In the genomic region with DNA sequence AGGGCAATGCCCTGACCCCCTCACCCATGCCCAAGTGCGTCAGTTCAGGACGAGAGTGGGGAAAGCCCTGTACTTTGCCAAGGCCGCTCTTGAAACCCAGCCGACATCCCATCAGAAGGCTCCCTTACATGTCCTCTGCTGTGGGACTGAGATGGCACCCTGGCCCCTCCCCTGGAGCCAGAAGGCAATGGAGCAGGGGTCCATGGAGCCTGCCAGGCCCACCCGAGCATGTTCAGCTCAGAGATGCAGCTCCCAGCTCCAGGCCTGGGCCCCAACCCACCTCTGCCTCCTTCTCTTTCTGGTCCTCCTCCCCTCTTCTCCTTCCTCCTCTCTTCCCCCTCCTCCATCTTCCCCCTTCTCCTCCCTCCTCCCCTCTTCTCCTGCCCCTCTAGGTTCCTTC, we compare ENCODE assay signal across 30 cellular contexts.
"Had no signal": no experiment of that assay in that cellular context is flagged by ENCODE, and none has a peak within 500 bp of the region (broad histone marks: within the 10 kb centered on the region; RNA-seq: fewer than 3 reads in every experiment).

No MANE protein-coding gene starts in this region.

- H3K27me3 ChIP-seq: neural progenitor cell, testis, uterus had no signal

- H3K9ac ChIP-seq: neural progenitor cell had no signal

- H3K4me3 ChIP-seq: neural progenitor cell, pancreas, psoas muscle, right lobe of liver, sigmoid colon, suprapubic skin, testis, tibial artery, transverse colon, upper lobe of right lung, uterus had no signal

- H3K9me3 ChIP-seq: neutrophil, pancreas, psoas muscle, right lobe of liver, sigmoid colon, suprapubic skin, testis, tibial artery, transverse colon, upper lobe of right lung, uterus had no signal

- H3K4me2 ChIP-seq: neural progenitor cell had no signal

- FAIRE-seq: pancreas, small intestine had no signal

- DNase-seq: naive thymus-derived CD4-positive, alpha-beta T cell; natural killer cell; nucleus accumbens; pancreas; psoas muscle; right cardiac atrium; right lobe of liver; sigmoid colon; small intestine; stimulated activated CD4-positive, alpha-beta T cell treated with anti-CD3 and anti-CD28 coated beads, Interleukin-12 subunit alpha, Interleukin-12 subunit beta, amount 100 ng/mL, for 4 hours; stimulated activated CD4-positive, alpha-beta T cell treated with anti-CD3 and anti-CD28 coated beads, Interleukin-1b, Interleukin-23, amount 100 ng/mL, for 48 hours; stimulated activated CD4-positive, alpha-beta T cell treated with anti-CD3 and anti-CD28 coated beads, Interleukin-4, amount 100 ng/mL, for 1 hour; stimulated activated CD4-positive, alpha-beta T cell treated with anti-CD3 and anti-CD28 coated beads, Interleukin-4, amount 100 ng/mL, for 4 hours; stimulated activated CD8-positive, alpha-beta memory T cell treated with anti-CD3 and anti-CD28 coated beads, Interleukin-4, amount 100 ng/mL, for 48 hours; stimulated activated naive CD4-positive, alpha-beta T cell; stimulated activated naive CD8-positive, alpha-beta T cell treated with anti-CD3 and anti-CD28 coated beads, Interleukin-15, amount 100 ng/mL, for 72 hours; stimulated activated naive CD8-positive, alpha-beta T cell treated with anti-CD3 and anti-CD28 coated beads, Interleukin-15, Interleukin-2, amounts not matched to agents 100 U/mL and 50 U/mL, for 24 hours; substantia nigra; testis; tibial artery; transverse colon; upper lobe of right lung; uterus had no signal

- H3K27ac ChIP-seq: neural progenitor cell, neutrophil, pancreas, psoas muscle, right lobe of liver, sigmoid colon, suprapubic skin, testis, tibial artery, transverse colon, upper lobe of right lung, uterus had no signal

- H2AFZ ChIP-seq: neural progenitor cell had no signal

- H3K4me1 Mint-ChIP-seq: nephron, neural progenitor cell had no signal

- H3K4me3 Mint-ChIP-seq: naive thymus-derived CD4-positive, alpha-beta T cell; natural killer cell; nephron; neural progenitor cell; stimulated activated memory B cell treated with anti-CD40 and anti-IgM and Interleukin-4, amounts not matched to agents 10 μg/mL and 1 μg/mL and 100 μg/mL, for 72 hours; stimulated activated naive CD8-positive, alpha-beta T cell treated with anti-CD3 and anti-CD28 coated beads, Interleukin-15, amount 100 ng/mL, for 72 hours; type B pancreatic cell had no signal

- H3K4me1 ChIP-seq: neural progenitor cell, psoas muscle, right lobe of liver had no signal

- H3K36me3 ChIP-seq: neural progenitor cell, neutrophil, pancreas, right lobe of liver, sigmoid colon, suprapubic skin, tibial artery, transverse colon, upper lobe of right lung, uterus had no signal

- H3K9me3 Mint-ChIP-seq: natural killer cell; stimulated activated memory B cell treated with anti-CD40 and anti-IgM and Interleukin-4, amounts not matched to agents 10 μg/mL and 1 μg/mL and 100 μg/mL, for 72 hours; stimulated activated naive CD8-positive, alpha-beta T cell treated with anti-CD3 and anti-CD28 coated beads, Interleukin-15, amount 100 ng/mL, for 72 hours had no signal

- H3K27ac Mint-ChIP-seq: naive thymus-derived CD4-positive, alpha-beta T cell; natural killer cell; nephron; neural progenitor cell; progenitor cell of endocrine pancreas; stimulated activated memory B cell treated with anti-CD40 and anti-IgM and Interleukin-4, amounts not matched to agents 10 μg/mL and 1 μg/mL and 100 μg/mL, for 72 hours; stimulated activated naive CD8-positive, alpha-beta T cell treated with anti-CD3 and anti-CD28 coated beads, Interleukin-15, amount 100 ng/mL, for 72 hours; type B pancreatic cell had no signal

- ATAC-seq: naive thymus-derived CD4-positive, alpha-beta T cell; natural killer cell; pancreas; psoas muscle; right cardiac atrium; stimulated activated memory B cell treated with anti-CD40 and anti-IgM and Interleukin-4, amounts not matched to agents 10 μg/mL and 1 μg/mL and 100 μg/mL, for 72 hours; stimulated activated naive CD8-positive, alpha-beta T cell treated with anti-CD3 and anti-CD28 coated beads, Interleukin-15, amount 100 ng/mL, for 72 hours; stimulated activated naive CD8-positive, alpha-beta T cell treated with anti-CD3 and anti-CD28 coated beads, Interleukin-15, Interleukin-2, amounts not matched to agents 100 U/mL and 50 U/mL, for 24 hours; upper lobe of right lung had no signal

- H3K36me3 Mint-ChIP-seq: natural killer cell; neural progenitor cell; stimulated activated memory B cell treated with anti-CD40 and anti-IgM and Interleukin-4, amounts not matched to agents 10 μg/mL and 1 μg/mL and 100 μg/mL, for 72 hours; type B pancreatic cell had no signal
